Comparison of ENCODE assay signal across 1 cellular context in genomic region chr1:30720271-30721223, GRCh38.
TF ChIP-seq lines count a peak whose summit lies in the region.

No MANE protein-coding gene starts in this region.

TF ChIP-seq in K562, 482 proteins besides CTCF, POLR2A, EP300 and RAD21 (continued from another document and continues in another):
- no peak for TF ChIP-seq XRCC3 (IDR thresholded peaks at IDR 0.05)
- TF ChIP-seq TRIM24 (IDR thresholded peaks at IDR 0.05): no peak
- peak; percentile 44; the same call in 1 of the 2 replicates for TF ChIP-seq PYGO2 (tag; IDR thresholded peaks at IDR 0.05)
- TF ChIP-seq SPI1 (IDR thresholded peaks at IDR 0.05; ENCODE audit: borderline replicate concordance, low read depth, low read length): peak; percentile 71; the same call in 1 of the 2 replicates
- TF ChIP-seq, protein P1, sequence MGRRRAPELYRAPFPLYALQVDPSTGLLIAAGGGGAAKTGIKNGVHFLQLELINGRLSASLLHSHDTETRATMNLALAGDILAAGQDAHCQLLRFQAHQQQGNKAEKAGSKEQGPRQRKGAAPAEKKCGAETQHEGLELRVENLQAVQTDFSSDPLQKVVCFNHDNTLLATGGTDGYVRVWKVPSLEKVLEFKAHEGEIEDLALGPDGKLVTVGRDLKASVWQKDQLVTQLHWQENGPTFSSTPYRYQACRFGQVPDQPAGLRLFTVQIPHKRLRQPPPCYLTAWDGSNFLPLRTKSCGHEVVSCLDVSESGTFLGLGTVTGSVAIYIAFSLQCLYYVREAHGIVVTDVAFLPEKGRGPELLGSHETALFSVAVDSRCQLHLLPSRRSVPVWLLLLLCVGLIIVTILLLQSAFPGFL (CRISPR knock-in tag; IDR thresholded peaks at IDR 0.05): no peak
- no peak for TF ChIP-seq GABPB2 (CRISPR knock-in tag; conservative IDR thresholded peaks at IDR 0.05)
- TF ChIP-seq GATAD2A (IDR thresholded peaks at IDR 0.05): peak; percentile 77; the same call in 1 of the 2 replicates
- peak; percentile 75; the same call in 1 of the 2 replicates for TF ChIP-seq HDAC2 (IDR thresholded peaks at IDR 0.05)
- no peak for TF ChIP-seq ATF1 (CRISPR knock-in tag; IDR thresholded peaks at IDR 0.05)
- no peak for TF ChIP-seq ATF1 (tag; IDR thresholded peaks at IDR 0.05)
- peak; percentile 79; the same call in 1 of the 2 replicates for TF ChIP-seq HDGF (IDR thresholded peaks at IDR 0.05)
- no peak for TF ChIP-seq PPARD (CRISPR knock-in tag; IDR thresholded peaks at IDR 0.05)
- peak; percentile 94 for TF ChIP-seq ADNP (tag; IDR thresholded peaks at IDR 0.05)
- 0 out of 2 replicates have a peak, but pooled peaks have one; percentile 29 for TF ChIP-seq ZNF583 (CRISPR knock-in tag; IDR thresholded peaks at IDR 0.05)
- TF ChIP-seq, protein P2, sequence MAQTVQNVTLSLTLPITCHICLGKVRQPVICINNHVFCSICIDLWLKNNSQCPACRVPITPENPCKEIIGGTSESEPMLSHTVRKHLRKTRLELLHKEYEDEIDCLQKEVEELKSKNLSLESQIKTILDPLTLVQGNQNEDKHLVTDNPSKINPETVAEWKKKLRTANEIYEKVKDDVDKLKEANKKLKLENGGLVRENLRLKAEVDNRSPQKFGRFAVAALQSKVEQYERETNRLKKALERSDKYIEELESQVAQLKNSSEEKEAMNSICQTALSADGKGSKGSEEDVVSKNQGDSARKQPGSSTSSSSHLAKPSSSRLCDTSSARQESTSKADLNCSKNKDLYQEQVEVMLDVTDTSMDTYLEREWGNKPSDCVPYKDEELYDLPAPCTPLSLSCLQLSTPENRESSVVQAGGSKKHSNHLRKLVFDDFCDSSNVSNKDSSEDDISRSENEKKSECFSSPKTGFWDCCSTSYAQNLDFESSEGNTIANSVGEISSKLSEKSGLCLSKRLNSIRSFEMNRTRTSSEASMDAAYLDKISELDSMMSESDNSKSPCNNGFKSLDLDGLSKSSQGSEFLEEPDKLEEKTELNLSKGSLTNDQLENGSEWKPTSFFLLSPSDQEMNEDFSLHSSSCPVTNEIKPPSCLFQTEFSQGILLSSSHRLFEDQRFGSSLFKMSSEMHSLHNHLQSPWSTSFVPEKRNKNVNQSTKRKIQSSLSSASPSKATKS (CRISPR knock-in tag; IDR thresholded peaks at IDR 0.05): no peak
- 0 out of 2 replicates have a peak, but pooled peaks have one; percentile 15 for TF ChIP-seq ERF (CRISPR knock-in tag; IDR thresholded peaks at IDR 0.05)
- no peak for TF ChIP-seq FOXJ2 (tag; IDR thresholded peaks at IDR 0.05)
- TF ChIP-seq NR2C2 (CRISPR knock-in tag; IDR thresholded peaks at IDR 0.05): no peak
- TF ChIP-seq NR2C2 (tag; IDR thresholded peaks at IDR 0.05): no peak
- no peak for TF ChIP-seq ZNF174 (CRISPR knock-in tag; IDR thresholded peaks at IDR 0.05)
- 0 out of 2 replicates have a peak, but pooled peaks have one; percentile 51 for TF ChIP-seq ZNF75A (CRISPR knock-in tag; IDR thresholded peaks at IDR 0.05)
- no peak for TF ChIP-seq ZNF707 (CRISPR knock-in tag; conservative IDR thresholded peaks at IDR 0.05)
- TF ChIP-seq TCFL5 (CRISPR knock-in tag; conservative IDR thresholded peaks at IDR 0.05): no peak
- TF ChIP-seq, protein P3, sequence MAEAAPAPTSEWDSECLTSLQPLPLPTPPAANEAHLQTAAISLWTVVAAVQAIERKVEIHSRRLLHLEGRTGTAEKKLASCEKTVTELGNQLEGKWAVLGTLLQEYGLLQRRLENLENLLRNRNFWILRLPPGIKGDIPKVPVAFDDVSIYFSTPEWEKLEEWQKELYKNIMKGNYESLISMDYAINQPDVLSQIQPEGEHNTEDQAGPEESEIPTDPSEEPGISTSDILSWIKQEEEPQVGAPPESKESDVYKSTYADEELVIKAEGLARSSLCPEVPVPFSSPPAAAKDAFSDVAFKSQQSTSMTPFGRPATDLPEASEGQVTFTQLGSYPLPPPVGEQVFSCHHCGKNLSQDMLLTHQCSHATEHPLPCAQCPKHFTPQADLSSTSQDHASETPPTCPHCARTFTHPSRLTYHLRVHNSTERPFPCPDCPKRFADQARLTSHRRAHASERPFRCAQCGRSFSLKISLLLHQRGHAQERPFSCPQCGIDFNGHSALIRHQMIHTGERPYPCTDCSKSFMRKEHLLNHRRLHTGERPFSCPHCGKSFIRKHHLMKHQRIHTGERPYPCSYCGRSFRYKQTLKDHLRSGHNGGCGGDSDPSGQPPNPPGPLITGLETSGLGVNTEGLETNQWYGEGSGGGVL (CRISPR knock-in tag; IDR thresholded peaks at IDR 0.05): no peak
- no peak for TF ChIP-seq NR4A1 (CRISPR knock-in tag; IDR thresholded peaks at IDR 0.05)
- no peak for TF ChIP-seq NR4A1 (tag; IDR thresholded peaks at IDR 0.05)
- peak; percentile 72 to 88 for TF ChIP-seq KDM1A (IDR thresholded peaks at IDR 0.05)
- no peak for TF ChIP-seq PURB (CRISPR knock-in tag; IDR thresholded peaks at IDR 0.05; ENCODE audit: low read depth)
- TF ChIP-seq, protein P4, sequence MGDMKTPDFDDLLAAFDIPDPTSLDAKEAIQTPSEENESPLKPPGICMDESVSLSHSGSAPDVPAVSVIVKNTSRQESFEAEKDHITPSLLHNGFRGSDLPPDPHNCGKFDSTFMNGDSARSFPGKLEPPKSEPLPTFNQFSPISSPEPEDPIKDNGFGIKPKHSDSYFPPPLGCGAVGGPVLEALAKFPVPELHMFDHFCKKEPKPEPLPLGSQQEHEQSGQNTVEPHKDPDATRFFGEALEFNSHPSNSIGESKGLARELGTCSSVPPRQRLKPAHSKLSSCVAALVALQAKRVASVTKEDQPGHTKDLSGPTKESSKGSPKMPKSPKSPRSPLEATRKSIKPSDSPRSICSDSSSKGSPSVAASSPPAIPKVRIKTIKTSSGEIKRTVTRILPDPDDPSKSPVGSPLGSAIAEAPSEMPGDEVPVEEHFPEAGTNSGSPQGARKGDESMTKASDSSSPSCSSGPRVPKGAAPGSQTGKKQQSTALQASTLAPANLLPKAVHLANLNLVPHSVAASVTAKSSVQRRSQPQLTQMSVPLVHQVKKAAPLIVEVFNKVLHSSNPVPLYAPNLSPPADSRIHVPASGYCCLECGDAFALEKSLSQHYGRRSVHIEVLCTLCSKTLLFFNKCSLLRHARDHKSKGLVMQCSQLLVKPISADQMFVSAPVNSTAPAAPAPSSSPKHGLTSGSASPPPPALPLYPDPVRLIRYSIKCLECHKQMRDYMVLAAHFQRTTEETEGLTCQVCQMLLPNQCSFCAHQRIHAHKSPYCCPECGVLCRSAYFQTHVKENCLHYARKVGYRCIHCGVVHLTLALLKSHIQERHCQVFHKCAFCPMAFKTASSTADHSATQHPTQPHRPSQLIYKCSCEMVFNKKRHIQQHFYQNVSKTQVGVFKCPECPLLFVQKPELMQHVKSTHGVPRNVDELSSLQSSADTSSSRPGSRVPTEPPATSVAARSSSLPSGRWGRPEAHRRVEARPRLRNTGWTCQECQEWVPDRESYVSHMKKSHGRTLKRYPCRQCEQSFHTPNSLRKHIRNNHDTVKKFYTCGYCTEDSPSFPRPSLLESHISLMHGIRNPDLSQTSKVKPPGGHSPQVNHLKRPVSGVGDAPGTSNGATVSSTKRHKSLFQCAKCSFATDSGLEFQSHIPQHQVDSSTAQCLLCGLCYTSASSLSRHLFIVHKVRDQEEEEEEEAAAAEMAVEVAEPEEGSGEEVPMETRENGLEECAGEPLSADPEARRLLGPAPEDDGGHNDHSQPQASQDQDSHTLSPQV (IDR thresholded peaks at IDR 0.05): peak; percentile 27; the same call in 1 of the 2 replicates
- TF ChIP-seq, protein P5, sequence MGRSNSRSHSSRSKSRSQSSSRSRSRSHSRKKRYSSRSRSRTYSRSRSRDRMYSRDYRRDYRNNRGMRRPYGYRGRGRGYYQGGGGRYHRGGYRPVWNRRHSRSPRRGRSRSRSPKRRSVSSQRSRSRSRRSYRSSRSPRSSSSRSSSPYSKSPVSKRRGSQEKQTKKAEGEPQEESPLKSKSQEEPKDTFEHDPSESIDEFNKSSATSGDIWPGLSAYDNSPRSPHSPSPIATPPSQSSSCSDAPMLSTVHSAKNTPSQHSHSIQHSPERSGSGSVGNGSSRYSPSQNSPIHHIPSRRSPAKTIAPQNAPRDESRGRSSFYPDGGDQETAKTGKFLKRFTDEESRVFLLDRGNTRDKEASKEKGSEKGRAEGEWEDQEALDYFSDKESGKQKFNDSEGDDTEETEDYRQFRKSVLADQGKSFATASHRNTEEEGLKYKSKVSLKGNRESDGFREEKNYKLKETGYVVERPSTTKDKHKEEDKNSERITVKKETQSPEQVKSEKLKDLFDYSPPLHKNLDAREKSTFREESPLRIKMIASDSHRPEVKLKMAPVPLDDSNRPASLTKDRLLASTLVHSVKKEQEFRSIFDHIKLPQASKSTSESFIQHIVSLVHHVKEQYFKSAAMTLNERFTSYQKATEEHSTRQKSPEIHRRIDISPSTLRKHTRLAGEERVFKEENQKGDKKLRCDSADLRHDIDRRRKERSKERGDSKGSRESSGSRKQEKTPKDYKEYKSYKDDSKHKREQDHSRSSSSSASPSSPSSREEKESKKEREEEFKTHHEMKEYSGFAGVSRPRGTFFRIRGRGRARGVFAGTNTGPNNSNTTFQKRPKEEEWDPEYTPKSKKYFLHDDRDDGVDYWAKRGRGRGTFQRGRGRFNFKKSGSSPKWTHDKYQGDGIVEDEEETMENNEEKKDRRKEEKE (IDR thresholded peaks at IDR 0.05; ENCODE audit: borderline replicate concordance in 1 of 2, control insufficient read depth in 1 of 2, low read depth in 2 of 2, low read length in 1 of 2): no peak
- peak; percentile 90 for TF ChIP-seq SMARCA5 (IDR thresholded peaks at IDR 0.05)
- no peak for TF ChIP-seq TEAD2 (tag; IDR thresholded peaks at IDR 0.05)
- no peak for TF ChIP-seq NFRKB (IDR thresholded peaks at IDR 0.05; ENCODE audit: low read depth)
- TF ChIP-seq ZBTB33 (CRISPR knock-in tag; IDR thresholded peaks at IDR 0.05): no peak
- TF ChIP-seq RCOR1 (IDR thresholded peaks at IDR 0.05; ENCODE audit: borderline replicate concordance in 1 of 2, low read depth in 2 of 2, low read length in 2 of 2): peak; percentile 52 to 77; a peak in 3 of 4 replicates
- TF ChIP-seq MITF (IDR thresholded peaks at IDR 0.05): no peak
- no peak for TF ChIP-seq HNRNPUL1 (IDR thresholded peaks at IDR 0.05; ENCODE audit: low read length)
- TF ChIP-seq, protein P6, sequence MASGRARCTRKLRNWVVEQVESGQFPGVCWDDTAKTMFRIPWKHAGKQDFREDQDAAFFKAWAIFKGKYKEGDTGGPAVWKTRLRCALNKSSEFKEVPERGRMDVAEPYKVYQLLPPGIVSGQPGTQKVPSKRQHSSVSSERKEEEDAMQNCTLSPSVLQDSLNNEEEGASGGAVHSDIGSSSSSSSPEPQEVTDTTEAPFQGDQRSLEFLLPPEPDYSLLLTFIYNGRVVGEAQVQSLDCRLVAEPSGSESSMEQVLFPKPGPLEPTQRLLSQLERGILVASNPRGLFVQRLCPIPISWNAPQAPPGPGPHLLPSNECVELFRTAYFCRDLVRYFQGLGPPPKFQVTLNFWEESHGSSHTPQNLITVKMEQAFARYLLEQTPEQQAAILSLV (tag; IDR thresholded peaks at IDR 0.05): no peak
- TF ChIP-seq SMARCE1 (IDR thresholded peaks at IDR 0.05): no peak
- 0 out of 2 replicates have a peak, but pooled peaks have one; percentile 35 for TF ChIP-seq ARID2 (IDR thresholded peaks at IDR 0.05)
- TF ChIP-seq FIP1L1 (IDR thresholded peaks at IDR 0.05; ENCODE audit: low read depth, low read length, poor library complexity, severe bottlenecking): no peak
